In genomic region chr11:64894070-64894811, GRCh38 we compare ENCODE assay signal across 9 cellular contexts. TPM values are rescaled to one million over a fixed set of nuclear protein-coding genes. Genes with fewer than 3 reads are reported as not detected.
DNase-seq lines count a peak whose midpoint lies in the region; ATAC-seq and TF ChIP-seq lines count a peak whose summit lies in the region.
"Had no signal": no experiment of that assay in that cellular context is flagged by ENCODE, and none has a peak within 500 bp of the region (broad histone marks: within the 10 kb centered on the region; RNA-seq: fewer than 3 reads in every experiment).

No MANE protein-coding gene starts in this region.

- TF ChIP-seq CTCF in mucosa of descending colon (IDR thresholded peaks at IDR 0.05) = peak; percentile 83

- peak; percentile 59 for ATAC-seq in HG02610 (IDR thresholded peaks at IDR 0.05; ENCODE audit: unreplicated experiment)
- peak; percentile 68 for ATAC-seq in mucosa of descending colon
- ATAC-seq in HG02870 (IDR thresholded peaks at IDR 0.05; ENCODE audit: unreplicated experiment) = no peak

- intact Hi-C loops in mucosa of descending colon (cut with DNase I, micrococcal nuclease) = loop anchor here (5.0 kb wide), 1 partner anchor 47 kb away; no protein-coding TSS in a partner anchor

- peak; percentile 71 for DNase-seq in ELF-1 (ENCODE audit: low read depth, low spot score)
- DNase-seq in NCI-H69 (lab: John Stamatoyannopoulos, UW) = peak; percentile 67
- DNase-seq in activated CD4-positive, alpha-beta T cell treated with anti-CD3 and anti-CD28 coated beads, Interleukin-2, amount 50 U/mL, for 48 hours = peak; percentile 97
- DNase-seq in effector CD4-positive, alpha-beta T cell = peak; percentile 92
- DNase-seq in mucosa of descending colon = peak; percentile 94 to 98 (median 96)
- peak; percentile 90 for DNase-seq in stimulated activated CD8-positive, alpha-beta memory T cell treated with anti-CD3 and anti-CD28 coated beads, Interleukin-4, amount 100 ng/mL, for 24 hours (ENCODE audit: low read depth)

- H3K4me1 ChIP-seq in mucosa of descending colon (ENCODE audit: low read depth) = peaks cover 8% of the 10 kb centered on the region

- H3K4me3 ChIP-seq in mucosa of descending colon = no peak overlapping the region

- H3K36me3 ChIP-seq in mucosa of descending colon (ENCODE audit: low read depth) = peaks cover 7% of the 10 kb centered on the region

- H3K9me3 ChIP-seq in mucosa of descending colon = no peaks in the 10 kb centered on the region

RNA-seq across cellular contexts. Expression of gene EHD1, which starts 15.8 kb away (rescaled TPM):
- total RNA-seq in mucosa of descending colon = 10 to 100 TPM; 58.3 to 85.9 (median 81.5) TPM

RNA-seq across cellular contexts. Expression of gene ATG2A, which starts 22.8 kb away (rescaled TPM):
- total RNA-seq in mucosa of descending colon = 10 to 100 TPM; 35.4 to 39.8 (median 36.6) TPM

RNA-seq across cellular contexts. Expression of gene PPP2R5B, which starts 30.2 kb away (rescaled TPM):
- 10 to 100 TPM; 23.0 to 39.7 (median 23.2) TPM for total RNA-seq in mucosa of descending colon

RNA-seq across cellular contexts. Expression of gene GPHA2, which starts 41.5 kb away (rescaled TPM):
- total RNA-seq in mucosa of descending colon = not detected
- total RNA-seq: glomerular endothelial cell had no signal

RNA-seq across cellular contexts. Expression of gene CDC42BPG, which starts 49.8 kb away (rescaled TPM):
- total RNA-seq in mucosa of descending colon = 10 to 100 TPM; 24.3 to 73.1 (median 32.3) TPM
